19 cellular contexts compared by ENCODE assay signal in the genomic region with DNA sequence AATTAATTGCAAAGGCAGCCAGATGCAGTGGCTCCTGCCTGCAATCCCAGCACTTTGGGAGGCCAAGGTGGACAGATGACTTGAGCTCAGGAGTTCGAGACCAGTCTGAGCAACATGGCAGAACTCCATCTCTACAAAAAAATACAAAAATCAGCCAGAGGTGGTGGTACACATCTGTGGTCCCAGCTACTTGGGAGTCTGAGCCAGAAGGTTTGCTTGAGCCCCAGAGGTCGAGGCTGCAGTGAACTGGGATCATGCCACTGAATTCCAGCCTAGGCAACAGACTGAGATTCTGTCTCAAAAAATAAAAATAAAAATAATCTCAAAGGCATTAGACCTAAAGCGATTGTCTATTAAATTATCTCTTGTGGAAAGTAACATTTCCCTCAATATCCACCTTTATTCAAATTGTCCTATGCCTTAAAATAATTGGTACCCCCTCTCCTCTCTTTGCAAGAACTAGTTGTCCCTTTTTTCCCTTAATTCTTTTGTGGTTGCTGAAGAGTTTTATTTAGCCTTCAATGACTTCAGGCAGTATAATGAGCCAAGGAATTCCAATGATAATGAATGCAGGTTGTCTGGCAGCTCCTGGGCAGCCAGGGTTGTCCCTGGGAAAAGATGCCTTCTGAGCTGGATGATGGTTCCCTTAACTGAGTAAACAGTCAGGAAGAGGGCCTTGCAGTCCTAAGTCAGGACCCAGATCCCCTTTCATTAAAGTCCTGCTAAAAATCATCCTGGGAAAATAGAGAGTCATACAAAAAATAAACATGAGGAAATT. TPM values are rescaled to one million over a fixed set of nuclear protein-coding genes. Genes with fewer than 3 reads are reported as not detected.
DNase-seq lines count a peak whose midpoint lies in the region; ATAC-seq and TF ChIP-seq lines count a peak whose summit lies in the region.
"Had no signal": no experiment of that assay in that cellular context is flagged by ENCODE, and none has a peak within 500 bp of the region (broad histone marks: within the 10 kb centered on the region; RNA-seq: fewer than 3 reads in every experiment).

No MANE protein-coding gene starts in this region.

- no peak overlapping the region for H4K8ac ChIP-seq in IMR-90 (ENCODE audit: low read depth in 2 of 2, low read length in 2 of 2)

- H2BK5ac ChIP-seq in IMR-90 (ENCODE audit: low read depth, low read length, poor library complexity, severe bottlenecking), result no peak overlapping the region

- no peak overlapping the region for H4K91ac ChIP-seq in IMR-90 (ENCODE audit: insufficient read depth, low read depth, low read length)

- intact Hi-C loops in IMR-90 (cut with micrococcal nuclease) (no loop called here), dorsolateral prefrontal cortex (cut with DNase I) (no loop called here), adrenal gland (cut with DNase I) (no loop called here)

- no peak overlapping the region for H3K4me2 ChIP-seq in IMR-90 (ENCODE audit: low read depth, low read length)
- H3K4me2 ChIP-seq: BLaER1 treated with 17β-estradiol and CSF1 and Interleukin-3, amounts not matched to agents 10 nM and 100 nM had no signal

- no peak overlapping the region for H2AFZ ChIP-seq in IMR-90 (replicated peaks; ENCODE audit: low read length, poor library complexity)

- H4K20me1 ChIP-seq in IMR-90 (ENCODE audit: insufficient read depth, low read length), result no peaks in the 10 kb centered on the region
- H4K20me1 ChIP-seq: BLaER1 treated with 17β-estradiol and CSF1 and Interleukin-3, amounts not matched to agents 10 nM and 100 nM had no signal

- H3K56ac ChIP-seq in IMR-90 (ENCODE audit: extremely low read depth, insufficient read depth, low read length), result no peak overlapping the region

- H3K9me3 ChIP-seq in IMR-90 (ENCODE audit: control insufficient read depth, insufficient read depth, low read length) (no peaks in the 10 kb centered on the region), adrenal gland (replicated peaks in 1 of 3) (no peaks in the 10 kb centered on the region)
- H3K9me3 ChIP-seq: body of pancreas, thyroid gland had no signal

- H3K18ac ChIP-seq in IMR-90 (ENCODE audit: low read depth, low read length), result no peak overlapping the region

- CTCF ChIA-PET in IMR-90 (lab: Yijun Ruan, JAX), result no interaction called here

- H3K4me3 ChIP-seq in IMR-90 (ENCODE audit: insufficient read depth, low read depth, low read length), result no peak overlapping the region
- H3K4me3 ChIP-seq in dorsolateral prefrontal cortex, result peak overlapping the region in 5 of 59 donors; percentile 6 to 30 (median 7)
- H3K4me3 ChIP-seq in adrenal gland, result no peak overlapping the region
- H3K4me3 ChIP-seq: BLaER1 treated with 17β-estradiol and CSF1 and Interleukin-3, amounts not matched to agents 10 nM and 100 nM; body of pancreas; sigmoid colon; SJSA1; thyroid gland had no signal

- 0 out of 2 replicates have a peak, but pooled peaks cover 5% of the 10 kb centered on the region for H3K4me1 ChIP-seq in IMR-90 (ENCODE audit: control insufficient read depth, insufficient read depth, low read length)
- H3K4me1 ChIP-seq in adrenal gland (replicated peaks in 1 of 2), result peaks cover 11 to 16% of the 10 kb centered on the region in 2 donors
- H3K4me1 ChIP-seq: sigmoid colon, SJSA1, thyroid gland had no signal

- no peak overlapping the region for H2BK15ac ChIP-seq in IMR-90 (ENCODE audit: low read depth, low read length)

- no peak overlapping the region for H2BK120ac ChIP-seq in IMR-90 (ENCODE audit: low read depth, low read length)

- H4K5ac ChIP-seq in IMR-90 (ENCODE audit: low read depth, low read length), result no peak overlapping the region

- H3K4ac ChIP-seq in IMR-90 (ENCODE audit: low read depth, low read length), result no peak overlapping the region

- H3K27me3 ChIP-seq in IMR-90 (ENCODE audit: control insufficient read depth, insufficient read depth, low read length) (no peaks in the 10 kb centered on the region), dorsolateral prefrontal cortex (no peaks in the 10 kb centered on the region), adrenal gland (no peaks in the 10 kb centered on the region)
- H3K27me3 ChIP-seq: BLaER1 treated with 17β-estradiol and CSF1 and Interleukin-3, amounts not matched to agents 10 nM and 100 nM; body of pancreas; sigmoid colon; SJSA1; thyroid gland had no signal

- no TSS peak for BruUV-seq in IMR-90 (replicated peaks; lab: Mats Ljungman, UMichigan)

- no peak for TF ChIP-seq POLR2A in IMR-90 (IDR thresholded peaks at IDR 0.05; ENCODE audit: low read depth, low read length)
- TF ChIP-seq POLR2A in adrenal gland (IDR thresholded peaks at IDR 0.05), result no peak

- no peak for TF ChIP-seq RAD21 in IMR-90 (IDR thresholded peaks at IDR 0.05; ENCODE audit: low read length)

- H3K27ac ChIP-seq in IMR-90 (ENCODE audit: insufficient read depth, low read length) (no peak overlapping the region), dorsolateral prefrontal cortex (peak overlapping the region; percentile 33 to 98 (median 87)), substantia nigra (ENCODE audit: low read depth, low read length, poor library complexity, severe bottlenecking) (peak overlapping the region; percentile 69), adrenal gland (peak overlapping the region in 2 of 5 donors; percentile 42 to 52)
- H3K27ac ChIP-seq: BLaER1 treated with 17β-estradiol and CSF1 and Interleukin-3, amounts not matched to agents 10 nM and 100 nM; SJSA1; thyroid gland had no signal

- H3K79me1 ChIP-seq in IMR-90 (ENCODE audit: low read depth in 1 of 2, low read length in 2 of 2), result peaks cover 0 to 2% of the 10 kb centered on the region in 2 experiments; a peak in 1 of 4 replicates

- TF ChIP-seq CTCF in IMR-90 (conservative IDR thresholded peaks at IDR 0.05; ENCODE audit: low read depth, low read length) (no peak), dorsolateral prefrontal cortex (IDR thresholded peaks at IDR 0.05 in 54 of 56, conservative IDR thresholded peaks at IDR 0.05 in 2 of 56; ENCODE audit: low read depth in 1 of 56, partially characterized antibody in 56 of 56) (no peak), adrenal gland (IDR thresholded peaks at IDR 0.05) (no peak)

- no peak overlapping the region for H2BK20ac ChIP-seq in IMR-90 (ENCODE audit: low read depth, low read length)

- no peak overlapping the region for H3K14ac ChIP-seq in IMR-90 (replicated peaks; ENCODE audit: low read depth, low read length)

- no peak overlapping the region for H3K9ac ChIP-seq in IMR-90 (ENCODE audit: low read depth, low read length)
- H3K9ac ChIP-seq: BLaER1 treated with 17β-estradiol and CSF1 and Interleukin-3, amounts not matched to agents 10 nM and 100 nM had no signal

- peaks cover 3% of the 10 kb centered on the region; the same call in 1 of the 2 replicates for H3K36me3 ChIP-seq in IMR-90 (ENCODE audit: control insufficient read depth, insufficient read depth, low read length)
- H3K36me3 ChIP-seq in adrenal gland (replicated peaks in 1 of 2), result no peaks in the 10 kb centered on the region
- H3K36me3 ChIP-seq: SJSA1, thyroid gland had no signal

- in situ Hi-C loops in IMR-90 (cut with MboI; ENCODE audit: low sequenced_read_pairs), result no loop called here

- no peak overlapping the region for H3K23ac ChIP-seq in IMR-90 (ENCODE audit: low read depth, low read length)

- no peaks in the 10 kb centered on the region for H3K9me1 ChIP-seq in IMR-90 (ENCODE audit: insufficient read depth, low read length)

- ATAC-seq in IMR-90 (ENCODE audit: low read depth) (no peak; the same call in 1 of the 2 replicates), HG03039 (IDR thresholded peaks at IDR 0.05; ENCODE audit: unreplicated experiment) (no peak)
- ATAC-seq: HCT116 had no signal

- POLR2A ChIA-PET in IMR-90 (lab: Charles Lee; ENCODE audit: unreplicated experiment), result no interaction called here

- no peak overlapping the region for H2AK5ac ChIP-seq in IMR-90 (ENCODE audit: low read depth, low read length)

- dilution Hi-C loops in IMR-90 (cut with HindIII; ENCODE audit: low sequenced_read_pairs, unreplicated experiment), result no loop called here

- DNase-seq in IMR-90 (peak; percentile 18), dorsolateral prefrontal cortex (no peak), iPS-NIHi7 (ENCODE audit: extremely low spot score) (peak; percentile 38), substantia nigra (lab: John Stamatoyannopoulos, UW) (peak in 10 of 49 donors; percentile 2 to 42 (median 22)), NCI-H446 (lab: John Stamatoyannopoulos, UW) (no peak), adrenal gland (no peak)
- DNase-seq: activated CD4-positive, alpha-beta T cell treated with anti-CD3 and anti-CD28 coated beads for 1 hour; activated gamma-delta T cell; DMS79; NCI-H187; NCI-H510A; sigmoid colon; stimulated activated CD4-positive, alpha-beta T cell treated with anti-CD3 and anti-CD28 coated beads, Interleukin-1b, Interleukin-23, amount 100 ng/mL, for 48 hours; thyroid gland had no signal

- H2AK9ac ChIP-seq in IMR-90 (replicated peaks; ENCODE audit: low read depth, low read length, poor library complexity), result no peak overlapping the region

- no CpG with 5 or more reads among the region's 3 CpGs for WGBS in IMR-90 (ENCODE audit: extremely low coverage in 2 of 2, insufficient read length in 1 of 2), 2 experiments
- WGBS in adrenal gland, 4 donors, result 84 to 92% (median 89%) methylated on average over 3 of the region's 3 CpGs

RNA-seq across cellular contexts. Expression of a gene that starts 32.2 kb away (rescaled TPM):
- total RNA-seq in IMR-90 (2012; rRNA removed) (1.4 and 1.7 TPM in 2 replicates), dorsolateral prefrontal cortex (10 to 100 TPM; 16.4 to 58.3 (median 36.7) TPM), adrenal gland (1 to 10 TPM; 3.7 to 9.0 (median 4.1) TPM)
- polyA plus RNA-seq in IMR-90 (2012; rRNA removed) (2.1 and 2.6 TPM in 2 replicates), adrenal gland (1 to 10 TPM in 1 of 3 donors, under 1 TPM in 2; 0.47 to 2.7 (median 0.88) TPM)
- 0.74 and 1.0 TPM in 2 replicates for polyA plus RNA-seq in IMR-90 (2012; cell fraction: cytosol; rRNA removed)
- 9.3 and 16.2 TPM in 2 replicates for polyA plus RNA-seq in IMR-90 (2012; cell fraction: nucleus; rRNA removed; ENCODE audit: low replicate concordance)

RNA-seq across cellular contexts. Expression of a gene that starts 40.7 kb away (rescaled TPM):
- 40.3 and 63.6 TPM in 2 replicates for total RNA-seq in IMR-90 (2012; rRNA removed)
- polyA plus RNA-seq in IMR-90 (2012; rRNA removed), result 41.6 and 53.4 TPM in 2 replicates
- 10.1 and 17.9 TPM in 2 replicates for polyA plus RNA-seq in IMR-90 (2012; cell fraction: cytosol; rRNA removed)
- polyA plus RNA-seq in IMR-90 (2012; cell fraction: nucleus; rRNA removed; ENCODE audit: low replicate concordance), result 3.7 and 24.7 TPM in 2 replicates
- total RNA-seq in dorsolateral prefrontal cortex, result 10 to 100 TPM; 22.6 to 82.8 (median 55.2) TPM
- 100 to 1,000 TPM in 2 of 8 donors, 10 to 100 TPM in 6; 41.6 to 129 (median 56.4) TPM for total RNA-seq in adrenal gland
- polyA plus RNA-seq in adrenal gland, result 100 to 1,000 TPM in 1 of 3 donors, 10 to 100 TPM in 2; 18.4 to 149 (median 20.8) TPM

RNA-seq across cellular contexts. Expression of a gene that starts 40.8 kb away (rescaled TPM):
- total RNA-seq in IMR-90 (2012; rRNA removed) (36.2 and 39.2 TPM in 2 replicates), dorsolateral prefrontal cortex (10 to 100 TPM; 32.1 to 88.1 (median 57.9) TPM), adrenal gland (10 to 100 TPM; 13.2 to 51.3 (median 21.8) TPM)
- polyA plus RNA-seq in IMR-90 (2012; rRNA removed) (17.1 and 19.2 TPM in 2 replicates), adrenal gland (10 to 100 TPM; 10.1 to 15.4 (median 12.3) TPM)
- polyA plus RNA-seq in IMR-90 (2012; cell fraction: cytosol; rRNA removed), result 4.8 and 5.9 TPM in 2 replicates
- polyA plus RNA-seq in IMR-90 (2012; cell fraction: nucleus; rRNA removed; ENCODE audit: low replicate concordance), result 3.0 and 28.6 TPM in 2 replicates

RNA-seq across cellular contexts. Expression of a gene that starts 60.0 kb away (rescaled TPM):
- total RNA-seq in IMR-90 (2012; rRNA removed) (3.9 and 6.9 TPM in 2 replicates), dorsolateral prefrontal cortex (1 to 10 TPM in 106 of 120 experiments, under 1 TPM in 14; 0.34 to 4.3 (median 1.8) TPM), adrenal gland (10 to 100 TPM in 1 of 8 donors, 1 to 10 TPM in 6, under 1 TPM in 1; 0.85 to 11.1 (median 4.3) TPM)
- polyA plus RNA-seq in IMR-90 (2012; rRNA removed) (1.9 and 2.4 TPM in 2 replicates), adrenal gland (10 to 100 TPM in 1 of 3 donors, 1 to 10 TPM in 2; 2.0 to 18.6 (median 2.9) TPM)
- polyA plus RNA-seq in IMR-90 (2012; cell fraction: cytosol; rRNA removed), result 1.4 and 1.8 TPM in 2 replicates
- 0.36 and 0.63 TPM in 2 replicates for polyA plus RNA-seq in IMR-90 (2012; cell fraction: nucleus; rRNA removed; ENCODE audit: low replicate concordance)

Comparison
In these comparisons a context has a peak if more than half of its experiments do, and no peak if none do; other contexts are left out.
1. DNase-seq: peak in IMR-90 (single experiment) and iPS-NIHi7 (single experiment); none in dorsolateral prefrontal cortex (0 of 10), NCI-H446 (0 of 2) and adrenal gland (0 of 7).